ENCODE assay signal across 1 cellular context in the genomic region with DNA sequence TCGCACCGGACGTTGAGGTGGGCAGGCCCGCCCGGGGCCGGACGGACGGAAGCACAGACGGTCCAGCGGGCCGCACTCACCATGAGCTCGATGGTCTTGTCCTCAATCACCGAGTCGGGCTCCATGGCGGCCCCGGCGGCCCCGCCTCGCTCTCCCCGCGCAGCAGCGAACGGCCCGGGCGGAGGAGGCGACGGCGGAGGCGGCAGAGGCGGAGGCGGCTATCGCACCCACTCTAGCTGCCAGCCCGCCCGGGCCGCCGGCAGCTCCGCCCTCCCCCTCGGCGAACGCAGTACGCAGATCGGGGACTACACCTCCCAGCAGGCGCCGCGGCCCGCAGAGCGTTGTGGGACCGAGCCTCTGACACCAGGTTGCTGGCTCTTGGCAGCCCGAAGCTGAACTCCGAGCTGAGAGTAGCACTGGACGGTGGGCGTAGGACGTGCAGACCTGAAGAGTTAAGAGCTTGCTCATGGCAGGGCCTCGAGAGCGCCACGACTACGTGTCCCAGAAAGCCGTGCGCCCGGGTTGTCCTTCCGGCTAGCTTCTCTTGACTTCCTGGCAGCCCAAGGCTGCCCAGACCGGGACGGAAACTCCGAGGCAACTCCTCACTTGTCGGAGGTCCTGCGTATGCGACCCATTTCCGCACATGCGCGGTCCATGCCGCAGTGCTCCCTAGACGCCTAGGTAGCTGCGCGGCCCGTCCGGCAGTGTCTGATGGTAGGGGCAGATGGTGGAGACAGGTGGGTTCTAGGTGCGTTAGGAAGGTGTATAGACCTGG.
TF ChIP-seq lines count a peak whose summit lies in the region.

A gene (minus strand): TSS at position 261 of the 775 bp plus-strand sequence. CDS start 136 bp downstream, at position 125.

TF ChIP-seq in H1, 55 proteins besides CTCF, POLR2A, EP300 and RAD21 (continued from another document):
- TF ChIP-seq, protein P1, sequence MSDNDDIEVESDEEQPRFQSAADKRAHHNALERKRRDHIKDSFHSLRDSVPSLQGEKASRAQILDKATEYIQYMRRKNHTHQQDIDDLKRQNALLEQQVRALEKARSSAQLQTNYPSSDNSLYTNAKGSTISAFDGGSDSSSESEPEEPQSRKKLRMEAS (IDR thresholded peaks at IDR 0.05): no peak
- TF ChIP-seq BRCA1 (IDR thresholded peaks at IDR 0.05; ENCODE audit: low read depth, low read length) (no peak), POU5F1 (IDR thresholded peaks at IDR 0.05; ENCODE audit: low read depth, low read length) (no peak), CREB1 (IDR thresholded peaks at IDR 0.05) (peak; percentile 40), PHF8 (conservative IDR thresholded peaks at IDR 0.05; ENCODE audit: low read depth, low read length) (peak; percentile 64), NRF1 (IDR thresholded peaks at IDR 0.05; ENCODE audit: low read depth, low read length) (peak; percentile 39; the same call in 1 of the 2 replicates), NANOG (IDR thresholded peaks at IDR 0.05; ENCODE audit: insufficient read depth, low read depth, low read length, poor library complexity, severe bottlenecking) (peak; percentile 4), EZH2 (IDR thresholded peaks at IDR 0.05; ENCODE audit: low read depth, low read length, severe bottlenecking) (no peak), SIX5 (IDR thresholded peaks at IDR 0.05; ENCODE audit: low read depth, low read length) (peak; percentile 76), SIRT6 (IDR thresholded peaks at IDR 0.05; ENCODE audit: low read length) (no peak), TCF12 (IDR thresholded peaks at IDR 0.05; ENCODE audit: low read depth, low read length) (no peak), SP1 (IDR thresholded peaks at IDR 0.05; ENCODE audit: low read depth, low read length) (no peak), KDM1A (IDR thresholded peaks at IDR 0.05; ENCODE audit: borderline replicate concordance, low read length) (no peak), RBBP5 (IDR thresholded peaks at IDR 0.05; ENCODE audit: borderline replicate concordance, low read depth, low read length) (peak; percentile 50; the same call in 1 of the 2 replicates), CEBPB (IDR thresholded peaks at IDR 0.05; ENCODE audit: low read depth, low read length) (no peak), TBP (IDR thresholded peaks at IDR 0.05; ENCODE audit: low read depth, low read length) (peak; percentile 85), HDAC6 (IDR thresholded peaks at IDR 0.05; ENCODE audit: low read depth, low read length) (no peak), CHD2 (IDR thresholded peaks at IDR 0.05; ENCODE audit: low read length) (no peak), EGR1 (IDR thresholded peaks at IDR 0.05; ENCODE audit: borderline replicate concordance, low read depth, low read length) (peak; percentile 39; the same call in 1 of the 2 replicates), MAFK (IDR thresholded peaks at IDR 0.05; ENCODE audit: low read depth, low read length) (no peak), SAP30 (IDR thresholded peaks at IDR 0.05; ENCODE audit: insufficient read depth, insufficient replicate concordance, low read length) (peak; percentile 38), SRF (IDR thresholded peaks at IDR 0.05; ENCODE audit: low read depth, low read length) (no peak), TAF7 (optimal IDR thresholded peaks at IDR 0.05; ENCODE audit: borderline replicate concordance, low read depth, low read length) (peak; percentile 87), KDM4A (IDR thresholded peaks at IDR 0.05; ENCODE audit: low read depth, low read length, severe bottlenecking) (peak; percentile 67), CTBP2 (IDR thresholded peaks at IDR 0.05; ENCODE audit: borderline replicate concordance, insufficient read depth, insufficient read length, low read length) (no peak), JUN (IDR thresholded peaks at IDR 0.05; ENCODE audit: low read depth, low read length) (no peak), TEAD4 (IDR thresholded peaks at IDR 0.05; ENCODE audit: low read depth, low read length) (no peak), HDAC2 (IDR thresholded peaks at IDR 0.05; ENCODE audit: borderline replicate concordance in 1 of 2, low read depth in 2 of 2, low read length in 2 of 2) (peak in 1 of 2 experiments; percentile 18; a peak in 1 of 4 replicates), BACH1 (IDR thresholded peaks at IDR 0.05; ENCODE audit: low read length) (no peak), SIN3A (conservative IDR thresholded peaks at IDR 0.05 in 1 of 2, IDR thresholded peaks at IDR 0.05 in 1 of 2; ENCODE audit: low read depth in 1 of 2, low read length in 2 of 2) (peak in 1 of 2 experiments; percentile 80; a peak in 2 of 4 replicates), JUND (IDR thresholded peaks at IDR 0.05; ENCODE audit: low read length) (no peak), ASH2L (IDR thresholded peaks at IDR 0.05; ENCODE audit: low read length) (peak; percentile 50), RXRA (IDR thresholded peaks at IDR 0.05; ENCODE audit: insufficient read depth, low read depth, low read length) (no peak), RFX5 (IDR thresholded peaks at IDR 0.05; ENCODE audit: borderline replicate concordance, low read depth, low read length) (no peak), TAF1 (IDR thresholded peaks at IDR 0.05; ENCODE audit: low read depth, low read length) (peak; percentile 81), POLR2AphosphoS5 (IDR thresholded peaks at IDR 0.05; ENCODE audit: low read depth, low read length) (peak; percentile 92), GABPA (IDR thresholded peaks at IDR 0.05; ENCODE audit: borderline replicate concordance, insufficient read depth, low read length) (peak; percentile 93), RNF2 (IDR thresholded peaks at IDR 0.05; ENCODE audit: borderline replicate concordance, low read depth, low read length, missing control alignments, poor library complexity, severe bottlenecking) (no peak), FOSL1 (IDR thresholded peaks at IDR 0.05; ENCODE audit: insufficient read depth, low read depth, low read length) (no peak), CBX5 (IDR thresholded peaks at IDR 0.05; ENCODE audit: low read depth, low read length) (no peak), KDM5A (IDR thresholded peaks at IDR 0.05; ENCODE audit: low read length) (no peak)
- TF ChIP-seq, protein P2, sequence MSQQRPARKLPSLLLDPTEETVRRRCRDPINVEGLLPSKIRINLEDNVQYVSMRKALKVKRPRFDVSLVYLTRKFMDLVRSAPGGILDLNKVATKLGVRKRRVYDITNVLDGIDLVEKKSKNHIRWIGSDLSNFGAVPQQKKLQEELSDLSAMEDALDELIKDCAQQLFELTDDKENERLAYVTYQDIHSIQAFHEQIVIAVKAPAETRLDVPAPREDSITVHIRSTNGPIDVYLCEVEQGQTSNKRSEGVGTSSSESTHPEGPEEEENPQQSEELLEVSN (IDR thresholded peaks at IDR 0.05): peak; percentile 13; the same call in 1 of the 2 replicates
- TF ChIP-seq, protein P3, sequence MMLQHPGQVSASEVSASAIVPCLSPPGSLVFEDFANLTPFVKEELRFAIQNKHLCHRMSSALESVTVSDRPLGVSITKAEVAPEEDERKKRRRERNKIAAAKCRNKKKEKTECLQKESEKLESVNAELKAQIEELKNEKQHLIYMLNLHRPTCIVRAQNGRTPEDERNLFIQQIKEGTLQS (IDR thresholded peaks at IDR 0.05; ENCODE audit: insufficient read depth, low read depth, low read length): no peak
- TF ChIP-seq, protein P4, sequence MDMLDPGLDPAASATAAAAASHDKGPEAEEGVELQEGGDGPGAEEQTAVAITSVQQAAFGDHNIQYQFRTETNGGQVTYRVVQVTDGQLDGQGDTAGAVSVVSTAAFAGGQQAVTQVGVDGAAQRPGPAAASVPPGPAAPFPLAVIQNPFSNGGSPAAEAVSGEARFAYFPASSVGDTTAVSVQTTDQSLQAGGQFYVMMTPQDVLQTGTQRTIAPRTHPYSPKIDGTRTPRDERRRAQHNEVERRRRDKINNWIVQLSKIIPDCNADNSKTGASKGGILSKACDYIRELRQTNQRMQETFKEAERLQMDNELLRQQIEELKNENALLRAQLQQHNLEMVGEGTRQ (IDR thresholded peaks at IDR 0.05; ENCODE audit: low read length): no peak
